ENCODE assay signal across 14 cellular contexts in genomic region chr1:181086926-181087325, GRCh38. TPM values are rescaled to one million over a fixed set of nuclear protein-coding genes. Genes with fewer than 3 reads are reported as not detected.
DNase-seq lines count a peak whose midpoint lies in the region; ATAC-seq lines count a peak whose summit lies in the region.
"Had no signal": no experiment of that assay in that cellular context is flagged by ENCODE, and none has a peak within 500 bp of the region (broad histone marks: within the 10 kb centered on the region; RNA-seq: fewer than 3 reads in every experiment).

No MANE protein-coding gene starts in this region.

- no peaks in the 10 kb centered on the region for H3K27me3 Mint-ChIP-seq in activated T-helper 17 cell treated with anti-CD3 and anti-CD28 coated beads, Interleukin-2, amount 50 U/mL, for 72 hours
- H3K27me3 Mint-ChIP-seq in naive B cell, result no peaks in the 10 kb centered on the region
- peaks cover 16% of the 10 kb centered on the region for H3K27me3 Mint-ChIP-seq in activated T-helper 1 cell treated with anti-CD3 and anti-CD28 coated beads, Interleukin-12 subunit alpha, Interleukin-12 subunit beta, Interleukin-2, Interleukin-4 antibody, amounts not matched to agents 30 ng/mL and 10 ng/mL and 1 ng/mL, durations not matched to agents 14 hours and 24 hours and 36 hours (ENCODE audit: insufficient read depth)

- no peak overlapping the region for H3K4me3 ChIP-seq in BLaER1 treated with 17β-estradiol and CSF1 and Interleukin-3, amounts not matched to agents 10 nM and 100 nM
- H3K4me3 ChIP-seq: adrenal gland, esophagus squamous epithelium, right atrium auricular region had no signal

- no peaks in the 10 kb centered on the region for H3K9me3 Mint-ChIP-seq in activated T-helper 17 cell treated with anti-CD3 and anti-CD28 coated beads, Interleukin-2, amount 50 U/mL, for 72 hours
- no peaks in the 10 kb centered on the region for H3K9me3 Mint-ChIP-seq in naive B cell
- no peaks in the 10 kb centered on the region for H3K9me3 Mint-ChIP-seq in activated T-helper 1 cell treated with anti-CD3 and anti-CD28 coated beads, Interleukin-12 subunit alpha, Interleukin-12 subunit beta, Interleukin-2, Interleukin-4 antibody, amounts not matched to agents 30 ng/mL and 10 ng/mL and 1 ng/mL, durations not matched to agents 14 hours and 24 hours and 36 hours
- H3K9me3 Mint-ChIP-seq: activated CD4-positive, alpha-beta T cell treated with anti-CD3 and anti-CD28 coated beads, Interleukin-2, amount 10 ng/mL, durations not matched to agents 7 days and 5 days had no signal

- H4K20me1 ChIP-seq in BLaER1 treated with 17β-estradiol and CSF1 and Interleukin-3, amounts not matched to agents 10 nM and 100 nM, result peaks cover 33 to 34% (median 33%) of the 10 kb centered on the region in 11 experiments

- intact Hi-C loops in activated T-helper 1 cell treated with anti-CD3 and anti-CD28 coated beads, Interleukin-12 subunit alpha, Interleukin-12 subunit beta, Interleukin-2, Interleukin-4 antibody, amounts not matched to agents 30 ng/mL and 10 ng/mL and 1 ng/mL, durations not matched to agents 14 hours and 24 hours and 36 hours (cut with micrococcal nuclease), result no loop called here

- peak overlapping the region; percentile 96 for H3K27ac Mint-ChIP-seq in activated T-helper 17 cell treated with anti-CD3 and anti-CD28 coated beads, Interleukin-2, amount 50 U/mL, for 72 hours
- peak overlapping the region; percentile 91 to 99 (median 99) for H3K27ac Mint-ChIP-seq in naive B cell
- no peak overlapping the region for H3K27ac Mint-ChIP-seq in activated T-helper 1 cell treated with anti-CD3 and anti-CD28 coated beads, Interleukin-12 subunit alpha, Interleukin-12 subunit beta, Interleukin-2, Interleukin-4 antibody, amounts not matched to agents 30 ng/mL and 10 ng/mL and 1 ng/mL, durations not matched to agents 14 hours and 24 hours and 36 hours

- H3K4me3 Mint-ChIP-seq in activated T-helper 17 cell treated with anti-CD3 and anti-CD28 coated beads, Interleukin-2, amount 50 U/mL, for 72 hours, result peak overlapping the region; percentile 88
- H3K4me3 Mint-ChIP-seq in naive B cell, result peak overlapping the region in 6 of 8 donors; percentile 91 to 99 (median 99)
- no peak overlapping the region for H3K4me3 Mint-ChIP-seq in activated T-helper 1 cell treated with anti-CD3 and anti-CD28 coated beads, Interleukin-12 subunit alpha, Interleukin-12 subunit beta, Interleukin-2, Interleukin-4 antibody, amounts not matched to agents 30 ng/mL and 10 ng/mL and 1 ng/mL, durations not matched to agents 14 hours and 24 hours and 36 hours

- ATAC-seq in activated T-helper 17 cell treated with anti-CD3 and anti-CD28 coated beads, Interleukin-2, amount 50 U/mL, for 72 hours (replicated peaks), result no peak
- ATAC-seq in naive B cell (ENCODE audit: low read depth in 2 of 2), result no peak
- ATAC-seq: left ventricle myocardium superior had no signal

- no peaks in the 10 kb centered on the region for H3K27me3 ChIP-seq in BLaER1 treated with 17β-estradiol and CSF1 and Interleukin-3, amounts not matched to agents 10 nM and 100 nM
- H3K27me3 ChIP-seq: adrenal gland, esophagus squamous epithelium, right atrium auricular region had no signal

- H3K4me2 ChIP-seq in BLaER1 treated with 17β-estradiol and CSF1 and Interleukin-3, amounts not matched to agents 10 nM and 100 nM, result peak overlapping the region in 9 of 11 experiments; percentile 77 to 95 (median 88); a peak in 17 of 22 replicates

- peaks cover 29 to 57% (median 37%) of the 10 kb centered on the region in 10 experiments for H3K4me1 ChIP-seq in BLaER1 treated with 17β-estradiol and CSF1 and Interleukin-3, amounts not matched to agents 10 nM and 100 nM

- H3K4me1 Mint-ChIP-seq in activated T-helper 17 cell treated with anti-CD3 and anti-CD28 coated beads, Interleukin-2, amount 50 U/mL, for 72 hours, result peaks cover 6% of the 10 kb centered on the region
- peaks cover 35 to 42% (median 42%) of the 10 kb centered on the region in 3 donors for H3K4me1 Mint-ChIP-seq in naive B cell
- peaks cover 46% of the 10 kb centered on the region for H3K4me1 Mint-ChIP-seq in activated T-helper 1 cell treated with anti-CD3 and anti-CD28 coated beads, Interleukin-12 subunit alpha, Interleukin-12 subunit beta, Interleukin-2, Interleukin-4 antibody, amounts not matched to agents 30 ng/mL and 10 ng/mL and 1 ng/mL, durations not matched to agents 14 hours and 24 hours and 36 hours (ENCODE audit: low read depth)

- H3K9me3 ChIP-seq in BLaER1 treated with 17β-estradiol and CSF1 and Interleukin-3, amounts not matched to agents 10 nM and 100 nM (replicated peaks in 1 of 11), result no peaks in the 10 kb centered on the region
- H3K9me3 ChIP-seq: adrenal gland, esophagus squamous epithelium, right atrium auricular region had no signal

- H3K27ac ChIP-seq in BLaER1 treated with 17β-estradiol and CSF1 and Interleukin-3, amounts not matched to agents 10 nM and 100 nM, result peak overlapping the region in 4 of 11 experiments; percentile 59 to 96 (median 82); a peak in 9 of 22 replicates
- H3K27ac ChIP-seq: right atrium auricular region had no signal

- H3K36me3 Mint-ChIP-seq in activated T-helper 17 cell treated with anti-CD3 and anti-CD28 coated beads, Interleukin-2, amount 50 U/mL, for 72 hours (ENCODE audit: low read depth), result peaks cover 38% of the 10 kb centered on the region
- peaks cover 0 to 17% of the 10 kb centered on the region in 2 donors for H3K36me3 Mint-ChIP-seq in naive B cell
- H3K36me3 Mint-ChIP-seq in activated T-helper 1 cell treated with anti-CD3 and anti-CD28 coated beads, Interleukin-12 subunit alpha, Interleukin-12 subunit beta, Interleukin-2, Interleukin-4 antibody, amounts not matched to agents 30 ng/mL and 10 ng/mL and 1 ng/mL, durations not matched to agents 14 hours and 24 hours and 36 hours (ENCODE audit: low read depth), result peaks cover 23% of the 10 kb centered on the region

- DNase-seq in LHCN-M2 (ENCODE audit: low read depth) (peak; percentile 73), naive B cell (no peak), activated gamma-delta T cell (lab: John Stamatoyannopoulos, UW) (no peak), retina (no peak)
- DNase-seq in stimulated activated CD8-positive, alpha-beta memory T cell treated with anti-CD3 and anti-CD28 coated beads, Interleukin-4, amount 100 ng/mL, for 48 hours, result no peak
- DNase-seq in activated T-helper 1 cell treated with anti-CD3 and anti-CD28 coated beads, Interleukin-12 subunit alpha, Interleukin-12 subunit beta, Interleukin-2, Interleukin-4 antibody, amounts not matched to agents 30 ng/mL and 10 ng/mL and 1 ng/mL, durations not matched to agents 14 hours and 24 hours and 36 hours (ENCODE audit: low spot score), result no peak
- DNase-seq: activated CD4-positive, alpha-beta T cell treated with anti-CD3 and anti-CD28 coated beads, Interleukin-2, amount 10 ng/mL, durations not matched to agents 7 days and 5 days; esophagus squamous epithelium; left ventricle myocardium superior; NCI-H1048 had no signal

- peaks cover 0 to 11% (median 3%) of the 10 kb centered on the region in 11 experiments; a peak in 9 of 22 replicates for H3K36me3 ChIP-seq in BLaER1 treated with 17β-estradiol and CSF1 and Interleukin-3, amounts not matched to agents 10 nM and 100 nM
- H3K36me3 ChIP-seq: adrenal gland, esophagus squamous epithelium had no signal

- peak overlapping the region in 4 of 11 experiments; percentile 19 to 97 (median 47); a peak in 6 of 22 replicates for H3K9ac ChIP-seq in BLaER1 treated with 17β-estradiol and CSF1 and Interleukin-3, amounts not matched to agents 10 nM and 100 nM

RNA-seq across cellular contexts. Expression of gene IER5, which starts 1.6 kb away (rescaled TPM):
- total RNA-seq in LHCN-M2 (2014; rRNA removed), result 99.0 and 107 TPM in 2 replicates
- 41.8 TPM for polyA plus RNA-seq in LHCN-M2 (2012)
- total RNA-seq in activated T-helper 17 cell treated with anti-CD3 and anti-CD28 coated beads, Interleukin-2, amount 50 U/mL, for 72 hours, result 10 to 100 TPM; 40.9 to 60.4 TPM
- 10 to 100 TPM; 17.3 to 82.6 (median 34.1) TPM for polyA plus RNA-seq in naive B cell (ENCODE audit: low read depth in 6 of 6)
- total RNA-seq in activated T-helper 1 cell treated with anti-CD3 and anti-CD28 coated beads, Interleukin-12 subunit alpha, Interleukin-12 subunit beta, Interleukin-2, Interleukin-4 antibody, amounts not matched to agents 30 ng/mL and 10 ng/mL and 1 ng/mL, durations not matched to agents 14 hours and 24 hours and 36 hours, result 59.4 and 61.5 TPM in 2 replicates

RNA-seq across cellular contexts. Expression of gene MR1, which starts 53.1 kb away (rescaled TPM):
- total RNA-seq in LHCN-M2 (2014; rRNA removed), result 16.5 and 16.9 TPM in 2 replicates
- polyA plus RNA-seq in LHCN-M2 (2012), result 20.0 TPM
- total RNA-seq in activated T-helper 17 cell treated with anti-CD3 and anti-CD28 coated beads, Interleukin-2, amount 50 U/mL, for 72 hours, result 10 to 100 TPM; 21.9 to 26.1 TPM
- 10 to 100 TPM; 23.1 to 41.5 (median 33.4) TPM for polyA plus RNA-seq in naive B cell (ENCODE audit: low read depth in 6 of 6)
- total RNA-seq in activated T-helper 1 cell treated with anti-CD3 and anti-CD28 coated beads, Interleukin-12 subunit alpha, Interleukin-12 subunit beta, Interleukin-2, Interleukin-4 antibody, amounts not matched to agents 30 ng/mL and 10 ng/mL and 1 ng/mL, durations not matched to agents 14 hours and 24 hours and 36 hours, result 16.6 and 17.6 TPM in 2 replicates
